22 cellular contexts compared by ENCODE assay signal in the genomic region with DNA sequence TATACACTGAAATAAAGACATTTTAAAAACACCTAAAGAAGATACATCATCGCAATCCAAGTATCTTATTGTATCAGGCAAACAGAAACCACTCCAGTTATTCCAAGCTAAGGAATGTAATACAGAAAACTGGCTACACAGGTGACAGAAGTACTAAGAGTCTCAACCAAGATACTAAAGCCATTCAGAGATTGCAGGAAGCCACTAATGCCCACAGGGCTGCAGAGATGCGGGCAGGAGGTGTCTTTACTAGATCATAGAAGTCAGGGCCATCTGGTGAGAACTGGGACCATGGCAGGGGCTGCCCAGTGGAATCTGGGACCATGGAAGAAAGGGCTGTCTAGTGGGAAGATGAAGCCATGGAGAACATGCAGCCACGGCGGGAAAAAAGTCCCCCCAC.
"Had no signal": no experiment of that assay in that cellular context is flagged by ENCODE, and none has a peak within 500 bp of the region (broad histone marks: within the 10 kb centered on the region; RNA-seq: fewer than 3 reads in every experiment).

No MANE protein-coding gene starts in this region.

- DNase-seq: colonic mucosa; cortex of kidney; dermis blood vessel endothelial cell; dorsolateral prefrontal cortex; effector CD4-positive, alpha-beta T cell; effector CD8-positive, alpha-beta T cell; effector memory CD4-positive, alpha-beta T cell; effector memory CD8-positive, alpha-beta T cell; endodermal cell; esophagus squamous epithelium; foreskin fibroblast; foreskin keratinocyte; foreskin melanocyte; gastrocnemius medialis; glutamatergic neuron; head of caudate nucleus; heart left ventricle; heart right ventricle had no signal

- H3K36me3 ChIP-seq: colonic mucosa, esophagus muscularis mucosa, esophagus squamous epithelium, gastrocnemius medialis, gastroesophageal sphincter, heart left ventricle had no signal

- H3K9me3 ChIP-seq: colonic mucosa, esophagus muscularis mucosa, esophagus squamous epithelium, gastrocnemius medialis, gastroesophageal sphincter, heart left ventricle, heart right ventricle had no signal

- H3K27ac ChIP-seq: colonic mucosa, coronary artery, dorsolateral prefrontal cortex, epithelial cell of prostate, esophagus muscularis mucosa, esophagus squamous epithelium, foreskin keratinocyte, gastrocnemius medialis, gastroesophageal sphincter, heart left ventricle, heart right ventricle had no signal

- H3K27me3 ChIP-seq: colonic mucosa, dorsolateral prefrontal cortex, esophagus muscularis mucosa, esophagus squamous epithelium, foreskin keratinocyte, gastrocnemius medialis, gastroesophageal sphincter, heart left ventricle, heart right ventricle had no signal

- H3K4me1 ChIP-seq: colonic mucosa, foreskin keratinocyte, gastrocnemius medialis had no signal

- H3K4me3 ChIP-seq: colonic mucosa, coronary artery, dorsolateral prefrontal cortex, esophagus muscularis mucosa, esophagus squamous epithelium, gastrocnemius medialis, gastroesophageal sphincter, heart left ventricle, heart right ventricle had no signal
